2 cellular contexts compared by ENCODE assay signal in genomic region chr1:24948072-24948827, GRCh38.
TF ChIP-seq lines count a peak whose summit lies in the region.

No MANE protein-coding gene starts in this region.

TF ChIP-seq in HEK293, 187 proteins besides CTCF, POLR2A, EP300 and RAD21:
- TF ChIP-seq MEIS1 (CRISPR knock-in tag; IDR thresholded peaks at IDR 0.05; ENCODE audit: borderline replicate concordance) (no peak), GLIS2 (tag by site-specific recombination; IDR thresholded peaks at IDR 0.05) (peak; percentile 25; the same call in 1 of the 2 replicates)

TF ChIP-seq in SK-N-SH, 30 proteins besides CTCF, POLR2A, EP300 and RAD21:
- no peak for TF ChIP-seq ELF1 (IDR thresholded peaks at IDR 0.05)
- TF ChIP-seq CHD2 (IDR thresholded peaks at IDR 0.05; ENCODE audit: low read length, partially characterized antibody), result no peak
- TF ChIP-seq USF1 (IDR thresholded peaks at IDR 0.05; ENCODE audit: borderline replicate concordance, low read depth), result no peak
